Comparison of ENCODE assay signal across 1 cellular context in genomic region chr16:4491898-4492297, GRCh38.
TF ChIP-seq lines count a peak whose summit lies in the region.

No MANE protein-coding gene starts in this region.

TF ChIP-seq in WTC11, 78 proteins besides CTCF, POLR2A, EP300 and RAD21:
- TF ChIP-seq ZNF138 (CRISPR knock-in tag; conservative IDR thresholded peaks at IDR 0.05) (no peak), ZNF532 (CRISPR knock-in tag; IDR thresholded peaks at IDR 0.05; ENCODE audit: borderline replicate concordance) (no peak), SP1 (CRISPR knock-in tag; conservative IDR thresholded peaks at IDR 0.05) (no peak), ZNF121 (CRISPR knock-in tag; IDR thresholded peaks at IDR 0.05) (peak; percentile 67; the same call in 1 of the 2 replicates), GABPB1 (CRISPR knock-in tag; IDR thresholded peaks at IDR 0.05) (no peak)
